ENCODE assay signal across 11 cellular contexts in the genomic region with DNA sequence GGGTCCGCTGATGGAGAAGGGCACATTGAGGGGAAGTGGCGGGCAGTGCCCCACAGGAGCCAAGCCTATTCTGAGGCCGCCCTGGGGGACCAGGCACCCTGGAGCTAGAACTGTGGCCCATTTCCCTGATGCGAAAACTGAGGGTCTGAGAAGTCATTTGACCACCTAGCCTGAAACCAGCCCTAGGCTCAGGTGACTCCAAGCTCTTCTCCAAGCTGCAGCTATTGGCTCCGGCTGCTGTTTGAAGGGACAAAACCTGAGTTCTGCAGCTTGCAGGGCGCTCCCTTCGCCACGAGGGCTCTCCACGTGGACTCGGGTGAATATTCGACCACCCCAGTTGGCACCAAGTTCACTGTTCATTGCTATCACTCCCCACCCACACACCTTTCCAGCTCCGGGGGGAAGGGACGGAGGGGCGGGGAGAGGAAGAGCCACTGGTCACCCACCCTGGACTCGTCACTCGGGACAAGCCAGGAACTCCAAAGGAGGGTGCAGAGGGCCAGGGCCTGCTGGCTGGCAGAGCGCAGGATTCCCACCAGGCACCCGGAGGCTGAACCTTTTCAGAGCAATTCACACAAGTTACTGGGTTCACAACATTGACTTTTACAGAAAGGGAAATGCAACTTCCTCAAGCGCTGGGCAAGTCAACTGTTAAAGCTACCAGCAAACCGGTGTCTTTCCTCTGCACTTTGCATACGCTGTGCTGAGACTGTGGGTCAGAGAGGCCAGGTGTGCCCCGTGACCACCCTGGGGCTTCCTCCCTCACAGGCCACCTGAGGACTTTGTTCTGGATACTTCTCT. TPM values are rescaled to one million over a fixed set of nuclear protein-coding genes. Genes with fewer than 3 reads are reported as not detected.
DNase-seq lines count a peak whose midpoint lies in the region; ATAC-seq, FAIRE-seq and TF ChIP-seq lines count a peak whose summit lies in the region.
"Had no signal": no experiment of that assay in that cellular context is flagged by ENCODE, and none has a peak within 500 bp of the region (broad histone marks: within the 10 kb centered on the region; RNA-seq: fewer than 3 reads in every experiment).

No MANE protein-coding gene starts in this region.

- peaks cover 18 to 20% of the 10 kb centered on the region in 2 donors for H3K36me3 Mint-ChIP-seq in CD14-positive monocyte
- peaks cover 24% of the 10 kb centered on the region for H3K36me3 Mint-ChIP-seq in dendritic cell treated with granulocyte-macrophage colony-stimulating factor and Interleukin-4, amounts not matched to agents 40 ng/mL and 50 ng/mL, for 4 days (ENCODE audit: low read depth)

- H3K36me3 ChIP-seq in left ventricle myocardium inferior = no peaks in the 10 kb centered on the region
- H3K36me3 ChIP-seq: thyroid gland had no signal

- no peaks in the 10 kb centered on the region for H3K9me3 ChIP-seq in left ventricle myocardium inferior (replicated peaks)
- H3K9me3 ChIP-seq: thyroid gland had no signal

- peaks cover 5% of the 10 kb centered on the region for H3K4me1 ChIP-seq in left ventricle myocardium inferior
- H3K4me1 ChIP-seq: thyroid gland had no signal

- H3K4me1 Mint-ChIP-seq in CD14-positive monocyte = peaks cover 54% of the 10 kb centered on the region
- H3K4me1 Mint-ChIP-seq in dendritic cell treated with granulocyte-macrophage colony-stimulating factor and Interleukin-4, amounts not matched to agents 40 ng/mL and 50 ng/mL, for 4 days (ENCODE audit: low read depth) = peaks cover 62% of the 10 kb centered on the region

- peak overlapping the region; percentile 92 to 95 for H3K4me3 Mint-ChIP-seq in CD14-positive monocyte
- peak overlapping the region; percentile 87 for H3K4me3 Mint-ChIP-seq in dendritic cell treated with granulocyte-macrophage colony-stimulating factor and Interleukin-4, amounts not matched to agents 40 ng/mL and 50 ng/mL, for 4 days

- peak; percentile 97 for FAIRE-seq in GM19239 (lab: Jason Lieb, UNC)

- H3K4me3 ChIP-seq in left ventricle myocardium inferior = no peak overlapping the region

- peaks cover 65% of the 10 kb centered on the region for H3K27me3 ChIP-seq in left ventricle myocardium inferior (ENCODE audit: low read depth)
- H3K27me3 ChIP-seq: thyroid gland had no signal

- peak; percentile 43 for DNase-seq in CD14-positive monocyte (ENCODE audit: low spot score)
- DNase-seq in GM19239 (ENCODE audit: insufficient read length, low spot score) = no peak
- peak; percentile 2 for DNase-seq in NCI-H526 treated with DMSO at 0.1 percent for 48 hours (lab: John Stamatoyannopoulos, UW)
- no peak for DNase-seq in left ventricle myocardium inferior
- no peak for DNase-seq in NCI-H345 (lab: John Stamatoyannopoulos, UW)
- no peak for DNase-seq in mucosa of gallbladder (ENCODE audit: low spot score)
- DNase-seq: DMS153, NCI-H510A treated with DMSO at 0.1 percent for 48 hours, thyroid gland had no signal

- no peak for ATAC-seq in HG03280 (IDR thresholded peaks at IDR 0.05; ENCODE audit: unreplicated experiment)

- peaks cover 0 to 3% (median 2%) of the 10 kb centered on the region in 3 donors for H3K27me3 Mint-ChIP-seq in CD14-positive monocyte (ENCODE audit: low read depth in 3 of 3)
- H3K27me3 Mint-ChIP-seq in dendritic cell treated with granulocyte-macrophage colony-stimulating factor and Interleukin-4, amounts not matched to agents 40 ng/mL and 50 ng/mL, for 4 days = no peaks in the 10 kb centered on the region

- no peak for TF ChIP-seq CTCF in CD14-positive monocyte (IDR thresholded peaks at IDR 0.05)
- no peak for TF ChIP-seq CTCF in left ventricle myocardium inferior (IDR thresholded peaks at IDR 0.05; ENCODE audit: borderline replicate concordance)

- peak overlapping the region; percentile 95 to 99 (median 97) for H3K27ac Mint-ChIP-seq in CD14-positive monocyte
- H3K27ac Mint-ChIP-seq in dendritic cell treated with granulocyte-macrophage colony-stimulating factor and Interleukin-4, amounts not matched to agents 40 ng/mL and 50 ng/mL, for 4 days = peak overlapping the region; percentile 75

- H3K9me3 Mint-ChIP-seq in CD14-positive monocyte = no peaks in the 10 kb centered on the region
- no peaks in the 10 kb centered on the region for H3K9me3 Mint-ChIP-seq in dendritic cell treated with granulocyte-macrophage colony-stimulating factor and Interleukin-4, amounts not matched to agents 40 ng/mL and 50 ng/mL, for 4 days

- intact Hi-C loops in CD14-positive monocyte (cut with micrococcal nuclease) = loop anchor here in 1 of 2 donors (5.0 kb wide), 1 partner anchor 37 kb away; the partner anchor contains the start of gene CYTH4
- intact Hi-C loops in dendritic cell treated with granulocyte-macrophage colony-stimulating factor and Interleukin-4, amounts not matched to agents 40 ng/mL and 50 ng/mL, for 4 days (cut with micrococcal nuclease) = loop anchor here (1.0 kb wide), 1 partner anchor 17 kb away; no protein-coding TSS in a partner anchor
- intact Hi-C loops in left ventricle myocardium inferior (cut with micrococcal nuclease) = no loop called here

- H3K27ac ChIP-seq in left ventricle myocardium inferior (replicated peaks) = no peak overlapping the region
- H3K27ac ChIP-seq: thyroid gland had no signal

RNA-seq across cellular contexts. Expression of gene RAC2, which starts 1.1 kb away (rescaled TPM):
- polyA plus RNA-seq in CD14-positive monocyte = 100 to 1,000 TPM; 360 to 529 TPM
- total RNA-seq in left ventricle myocardium inferior (1.8 TPM), mucosa of gallbladder (46.4 TPM)

RNA-seq across cellular contexts. Expression of gene SSTR3, which starts 32.8 kb away (rescaled TPM):
- polyA plus RNA-seq in CD14-positive monocyte = not detected
- total RNA-seq in left ventricle myocardium inferior (not detected), mucosa of gallbladder (0.06 TPM)

RNA-seq across cellular contexts. Expression of gene CYTH4, which starts 37.2 kb away (rescaled TPM):
- polyA plus RNA-seq in CD14-positive monocyte = 10 to 100 TPM; 51.0 to 70.0 TPM
- 4.8 TPM for total RNA-seq in left ventricle myocardium inferior
- 24.1 TPM for total RNA-seq in mucosa of gallbladder

RNA-seq across cellular contexts. Expression of gene C1QTNF6, which starts 57.1 kb away (rescaled TPM):
- under 1 TPM; 0.14 to 0.24 TPM for polyA plus RNA-seq in CD14-positive monocyte
- total RNA-seq in left ventricle myocardium inferior = 1.3 TPM
- total RNA-seq in mucosa of gallbladder = 7.2 TPM

Comparison
In these comparisons a context has a peak if more than half of its experiments do, and no peak if none do; other contexts are left out.
1. DNase-seq: peak in CD14-positive monocyte (single experiment) and NCI-H526 treated with DMSO at 0.1 percent for 48 hours (single experiment); none in GM19239 (single experiment), left ventricle myocardium inferior (single experiment), NCI-H345 (single experiment) and mucosa of gallbladder (single experiment).
2. RNA of gene RAC2, which starts 1.1 kb away (total RNA-seq): 46.4 TPM in mucosa of gallbladder (single experiment); 1.8 TPM in left ventricle myocardium inferior (single experiment); every median in the first group is over 10 times any median in the second.